8 cellular contexts compared by ENCODE assay signal in genomic region chr2:96537066-96537733, GRCh38. TPM values are rescaled to one million over a fixed set of nuclear protein-coding genes. Genes with fewer than 3 reads are reported as not detected.
DNase-seq lines count a peak whose midpoint lies in the region; ATAC-seq, FAIRE-seq and TF ChIP-seq lines count a peak whose summit lies in the region.

No MANE protein-coding gene starts in this region.

- TF ChIP-seq CTCF in cardiac muscle cell (IDR thresholded peaks at IDR 0.05; ENCODE audit: low read depth, low read length) (no peak), psoas muscle (IDR thresholded peaks at IDR 0.05) (no peak)

- no peaks in the 10 kb centered on the region for H3K9me3 ChIP-seq in SK-N-MC (ENCODE audit: low read depth, low read length)
- H3K9me3 ChIP-seq in cardiac muscle cell (ENCODE audit: low read depth): no peaks in the 10 kb centered on the region
- no peaks in the 10 kb centered on the region for H3K9me3 ChIP-seq in psoas muscle

- H3K27me3 Mint-ChIP-seq in activated naive CD4-positive, alpha-beta T cell treated with anti-CD3 and anti-CD28 coated beads, Interleukin-2, amount 10 ng/mL, durations not matched to agents 7 days and 5 days: peaks cover 22% of the 10 kb centered on the region

- peaks cover 28% of the 10 kb centered on the region for H3K4me1 ChIP-seq in cardiac muscle cell (ENCODE audit: low read depth)
- H3K4me1 ChIP-seq in psoas muscle: peaks cover 85% of the 10 kb centered on the region

- no peak overlapping the region for H3K27ac ChIP-seq in SK-N-MC
- H3K27ac ChIP-seq in cardiac muscle cell: no peak overlapping the region
- peak overlapping the region; percentile 98 for H3K27ac ChIP-seq in psoas muscle

- peak overlapping the region; percentile 79 for H3K9ac ChIP-seq in SK-N-MC (ENCODE audit: insufficient read length)

- WGBS in psoas muscle, 3 donors: 1 to 2% (median 1%) methylated on average over 58 to 61 of the region's 61 CpGs

- H3K4me1 Mint-ChIP-seq in activated naive CD4-positive, alpha-beta T cell treated with anti-CD3 and anti-CD28 coated beads, Interleukin-2, amount 10 ng/mL, durations not matched to agents 7 days and 5 days: peaks cover 56% of the 10 kb centered on the region

- FAIRE-seq in urothelium cell line (lab: Jason Lieb, UNC): no peak

- H3K27ac Mint-ChIP-seq in activated naive CD4-positive, alpha-beta T cell treated with anti-CD3 and anti-CD28 coated beads, Interleukin-2, amount 10 ng/mL, durations not matched to agents 7 days and 5 days: peak overlapping the region; percentile 100

- peaks cover 30% of the 10 kb centered on the region for H3K36me3 Mint-ChIP-seq in activated naive CD4-positive, alpha-beta T cell treated with anti-CD3 and anti-CD28 coated beads, Interleukin-2, amount 10 ng/mL, durations not matched to agents 7 days and 5 days

- H3K9me3 Mint-ChIP-seq in activated naive CD4-positive, alpha-beta T cell treated with anti-CD3 and anti-CD28 coated beads, Interleukin-2, amount 10 ng/mL, durations not matched to agents 7 days and 5 days: no peaks in the 10 kb centered on the region

- intact Hi-C loops in psoas muscle (cut with DNase I): loop anchor here in 1 of 2 donors (5.0 kb wide), 1 partner anchor 100 kb away; the partner anchor contains the start of gene KANSL3

- peak; percentile 55 for ATAC-seq in GM19397 (IDR thresholded peaks at IDR 0.05; ENCODE audit: unreplicated experiment)
- peak; percentile 28 for ATAC-seq in HG03469 (IDR thresholded peaks at IDR 0.05; ENCODE audit: unreplicated experiment)
- ATAC-seq in psoas muscle: peak; percentile 30 to 52 (median 42)

- H3K4me3 Mint-ChIP-seq in activated naive CD4-positive, alpha-beta T cell treated with anti-CD3 and anti-CD28 coated beads, Interleukin-2, amount 10 ng/mL, durations not matched to agents 7 days and 5 days: peak overlapping the region; percentile 95

- CTCF ChIA-PET in activated naive CD4-positive, alpha-beta T cell treated with anti-CD3 and anti-CD28 coated beads, Interleukin-2, amount 10 ng/mL, durations not matched to agents 7 days and 5 days (lab: Charles Lee): interaction anchor here (0.6 to 5.7 kb wide), 5 partner anchors 9 to 227 kb away, joined by 3 to 33 read pairs (median 3); no protein-coding TSS in a partner anchor

- DNase-seq in C1 segment of cervical spinal cord (lab: John Stamatoyannopoulos, UW) (peak in 9 of 14 donors; percentile 16 to 74 (median 44)), SK-N-MC (ENCODE audit: low read depth, low spot score) (no peak), cardiac muscle cell (ENCODE audit: low read depth in 1 of 2, low spot score in 1 of 2) (peak; percentile 56 to 64), psoas muscle (peak; percentile 78 to 85), urothelium cell line (ENCODE audit: low spot score) (peak; percentile 66)
- peak; percentile 96 for DNase-seq in activated naive CD4-positive, alpha-beta T cell treated with anti-CD3 and anti-CD28 coated beads, Interleukin-2, amount 10 ng/mL, durations not matched to agents 7 days and 5 days

- peak overlapping the region; percentile 91 for H3K4me3 ChIP-seq in SK-N-MC
- peak overlapping the region; percentile 94 for H3K4me3 ChIP-seq in cardiac muscle cell
- peak overlapping the region; percentile 91 for H3K4me3 ChIP-seq in psoas muscle

- H3K36me3 ChIP-seq in SK-N-MC (ENCODE audit: insufficient read depth, low read length) (no peaks in the 10 kb centered on the region), cardiac muscle cell (no peaks in the 10 kb centered on the region), psoas muscle (ENCODE audit: insufficient read depth in 1 of 2, low read depth in 1 of 2) (peaks cover 0 to 11% of the 10 kb centered on the region in 2 donors)

- H3K27me3 ChIP-seq in cardiac muscle cell: peaks cover 35% of the 10 kb centered on the region
- no peaks in the 10 kb centered on the region for H3K27me3 ChIP-seq in psoas muscle (ENCODE audit: insufficient read depth in 3 of 3, low read length in 2 of 3)

RNA-seq across cellular contexts. Expression of gene ARID5A, which starts 0.6 kb away (rescaled TPM):
- total RNA-seq in cardiac muscle cell (7.6 and 8.4 TPM in 2 replicates), psoas muscle (10 to 100 TPM; 25.7 to 73.6 (median 37.8) TPM)
- polyA plus RNA-seq in cardiac muscle cell (7.8 and 8.3 TPM in 2 replicates), psoas muscle (10 to 100 TPM; 12.9 to 29.9 (median 18.2) TPM)

RNA-seq across cellular contexts. Expression of gene NEURL3, which starts 32.0 kb away (rescaled TPM):
- total RNA-seq in cardiac muscle cell (not detected in 2 replicates), psoas muscle (under 1 TPM in 1 of 4 donors, not detected in 3; 0.59 TPM)
- polyA plus RNA-seq in cardiac muscle cell (not detected in 2 replicates), psoas muscle (under 1 TPM in 2 of 3 donors, not detected in 1; 0.09 TPM)
